21 cellular contexts compared by ENCODE assay signal in genomic region chr14:21874946-21875345, GRCh38.
DNase-seq lines count a peak whose midpoint lies in the region; ATAC-seq and TF ChIP-seq lines count a peak whose summit lies in the region.
"Had no signal": no experiment of that assay in that cellular context is flagged by ENCODE, and none has a peak within 500 bp of the region (broad histone marks: within the 10 kb centered on the region; RNA-seq: fewer than 3 reads in every experiment).

No MANE protein-coding gene starts in this region.

- H3K4me1 ChIP-seq in neutrophil (ENCODE audit: control insufficient read depth in 1 of 2, insufficient read depth in 1 of 2, low read depth in 1 of 2, low read length in 1 of 2), result peaks cover 39 to 42% of the 10 kb centered on the region in 2 experiments
- peaks cover 0 to 19% (median 11%) of the 10 kb centered on the region in 4 donors for H3K4me1 ChIP-seq in sigmoid colon
- H3K4me1 ChIP-seq: esophagus squamous epithelium had no signal

- H3K27me3 ChIP-seq in neutrophil, result no peaks in the 10 kb centered on the region
- no peaks in the 10 kb centered on the region for H3K27me3 ChIP-seq in sigmoid colon
- H3K27me3 ChIP-seq: esophagus squamous epithelium had no signal

- CTCF ChIA-PET in activated naive CD4-positive, alpha-beta T cell treated with anti-CD3 and anti-CD28 coated beads for 36 hours (lab: Charles Lee), result interaction anchor here (1.3 to 1.7 kb wide), 2 partner anchors 13 to 39 kb away, joined by 4 to 5 read pairs; no protein-coding TSS in a partner anchor

- H3K9me3 Mint-ChIP-seq in activated naive CD4-positive, alpha-beta T cell treated with anti-CD3 and anti-CD28 coated beads for 36 hours, result no peaks in the 10 kb centered on the region
- no peaks in the 10 kb centered on the region for H3K9me3 Mint-ChIP-seq in activated naive CD8-positive, alpha-beta T cell treated with anti-CD3 and anti-CD28 coated beads, Interleukin-2, amount 10 ng/mL, durations not matched to agents 7 days and 5 days
- H3K9me3 Mint-ChIP-seq: activated naive CD4-positive, alpha-beta T cell treated with anti-CD3 and anti-CD28 coated beads, Interleukin-2, amount 50 U/mL, for 72 hours had no signal

- DNase-seq in activated naive CD4-positive, alpha-beta T cell treated with anti-CD3 and anti-CD28 coated beads for 36 hours, result peak; percentile 21
- DNase-seq in activated naive CD4-positive, alpha-beta T cell (lab: John Stamatoyannopoulos, UW), result no peak
- DNase-seq in Jurkat, Clone E6-1 (ENCODE audit: low read depth, low spot score), result peak; percentile 60
- DNase-seq in activated naive CD8-positive, alpha-beta T cell treated with anti-CD3 and anti-CD28 coated beads, Interleukin-2, amount 10 ng/mL, durations not matched to agents 7 days and 5 days, result no peak
- DNase-seq in left ventricle myocardium superior (no peak), sigmoid colon (no peak)
- DNase-seq: esophagus squamous epithelium; HFFc6; NCI-H1694 treated with DMSO at 0.1 percent for 48 hours; NCI-H748 treated with DMSO at 0.1 percent for 48 hours; stimulated activated CD4-positive, alpha-beta T cell treated with anti-CD3 and anti-CD28 coated beads, Interleukin-2, amount 100 ng/mL, for 48 hours; stimulated activated naive B cell treated with anti-CD40 and anti-IgM and Interleukin-4, amounts not matched to agents 10 μg/mL and 1 μg/mL and 100 μg/mL, for 72 hours; T-helper 9 cell had no signal

- no peaks in the 10 kb centered on the region for H3K36me3 Mint-ChIP-seq in activated naive CD4-positive, alpha-beta T cell treated with anti-CD3 and anti-CD28 coated beads for 36 hours (ENCODE audit: low read depth)
- H3K36me3 Mint-ChIP-seq in activated naive CD8-positive, alpha-beta T cell treated with anti-CD3 and anti-CD28 coated beads, Interleukin-2, amount 10 ng/mL, durations not matched to agents 7 days and 5 days, result no peaks in the 10 kb centered on the region
- H3K36me3 Mint-ChIP-seq: activated naive CD4-positive, alpha-beta T cell treated with anti-CD3 and anti-CD28 coated beads, Interleukin-2, amount 50 U/mL, for 72 hours; stimulated activated naive B cell treated with anti-CD40 and anti-IgM and Interleukin-4, amounts not matched to agents 10 μg/mL and 1 μg/mL and 100 μg/mL, for 72 hours; WTC11 had no signal

- 46 to 72% methylated on average over 1 of the region's 1 CpG for WGBS in sigmoid colon, 2 donors

- POLR2A ChIA-PET in activated naive CD8-positive, alpha-beta T cell treated with anti-CD3 and anti-CD28 coated beads, Interleukin-2, amount 10 ng/mL, durations not matched to agents 7 days and 5 days (lab: Charles Lee), result no interaction called here

- intact Hi-C loops in activated naive CD4-positive, alpha-beta T cell treated with anti-CD3 and anti-CD28 coated beads for 36 hours (cut with micrococcal nuclease), result no loop called here
- intact Hi-C loops in left ventricle myocardium superior (cut with micrococcal nuclease), result no loop called here
- intact Hi-C loops in sigmoid colon (cut with DNase I), result loop anchor here (5.0 kb wide), 1 partner anchor 62 kb away; no protein-coding TSS in a partner anchor

- TF ChIP-seq EP300 in sigmoid colon (IDR thresholded peaks at IDR 0.05), result no peak

- TF ChIP-seq POLR2A in sigmoid colon (IDR thresholded peaks at IDR 0.05), result no peak

- H3K27ac ChIP-seq in neutrophil (peak overlapping the region; percentile 68), sigmoid colon (no peak overlapping the region)
- H3K27ac ChIP-seq: esophagus squamous epithelium, RWPE1, SK-N-MC, thoracic aorta had no signal

- ATAC-seq in activated naive CD8-positive, alpha-beta T cell treated with anti-CD3 and anti-CD28 coated beads, Interleukin-2, amount 10 ng/mL, durations not matched to agents 7 days and 5 days (ENCODE audit: low read depth), result peak; percentile 70
- no peak for ATAC-seq in HG02763 (IDR thresholded peaks at IDR 0.05; ENCODE audit: unreplicated experiment)
- ATAC-seq in left ventricle myocardium superior, result no peak
- ATAC-seq: stimulated activated naive B cell treated with anti-CD40 and anti-IgM and Interleukin-4, amounts not matched to agents 10 μg/mL and 1 μg/mL and 100 μg/mL, for 72 hours; WTC11 had no signal

- no peaks in the 10 kb centered on the region for H3K27me3 Mint-ChIP-seq in activated naive CD4-positive, alpha-beta T cell treated with anti-CD3 and anti-CD28 coated beads for 36 hours (ENCODE audit: low read depth)
- peaks cover 2% of the 10 kb centered on the region for H3K27me3 Mint-ChIP-seq in activated naive CD8-positive, alpha-beta T cell treated with anti-CD3 and anti-CD28 coated beads, Interleukin-2, amount 10 ng/mL, durations not matched to agents 7 days and 5 days

- no peaks in the 10 kb centered on the region for H3K36me3 ChIP-seq in neutrophil
- H3K36me3 ChIP-seq in sigmoid colon, result no peaks in the 10 kb centered on the region
- H3K36me3 ChIP-seq: esophagus squamous epithelium, thoracic aorta had no signal

- no peak overlapping the region for H3K27ac Mint-ChIP-seq in activated naive CD4-positive, alpha-beta T cell treated with anti-CD3 and anti-CD28 coated beads for 36 hours
- peak overlapping the region; percentile 80 for H3K27ac Mint-ChIP-seq in activated naive CD8-positive, alpha-beta T cell treated with anti-CD3 and anti-CD28 coated beads, Interleukin-2, amount 10 ng/mL, durations not matched to agents 7 days and 5 days
- H3K27ac Mint-ChIP-seq: activated naive CD4-positive, alpha-beta T cell treated with anti-CD3 and anti-CD28 coated beads, Interleukin-2, amount 50 U/mL, for 72 hours; HFFc6; stimulated activated naive B cell treated with anti-CD40 and anti-IgM and Interleukin-4, amounts not matched to agents 10 μg/mL and 1 μg/mL and 100 μg/mL, for 72 hours; WTC11 had no signal

- TF ChIP-seq CTCF in neutrophil (IDR thresholded peaks at IDR 0.05) (no peak), sigmoid colon (IDR thresholded peaks at IDR 0.05) (no peak)

- no peak overlapping the region for H3K4me3 Mint-ChIP-seq in activated naive CD4-positive, alpha-beta T cell treated with anti-CD3 and anti-CD28 coated beads for 36 hours
- H3K4me3 Mint-ChIP-seq in activated naive CD8-positive, alpha-beta T cell treated with anti-CD3 and anti-CD28 coated beads, Interleukin-2, amount 10 ng/mL, durations not matched to agents 7 days and 5 days, result peak overlapping the region; percentile 64
- H3K4me3 Mint-ChIP-seq: HFFc6; stimulated activated naive B cell treated with anti-CD40 and anti-IgM and Interleukin-4, amounts not matched to agents 10 μg/mL and 1 μg/mL and 100 μg/mL, for 72 hours; WTC11 had no signal

- no peak overlapping the region for H3K4me3 ChIP-seq in Jurkat, Clone E6-1 (ENCODE audit: low read length)
- peak overlapping the region in 1 of 2 experiments; percentile 14 for H3K4me3 ChIP-seq in neutrophil (ENCODE audit: low read depth in 1 of 2, low read length in 1 of 2)
- no peak overlapping the region for H3K4me3 ChIP-seq in sigmoid colon
- H3K4me3 ChIP-seq: esophagus squamous epithelium, SK-N-MC, smooth muscle cell, thoracic aorta had no signal

- H3K9me3 ChIP-seq in neutrophil (no peaks in the 10 kb centered on the region), sigmoid colon (peaks cover 0 to 3% (median 0%) of the 10 kb centered on the region in 4 donors)
- H3K9me3 ChIP-seq: esophagus squamous epithelium, thoracic aorta had no signal

- H3K4me1 Mint-ChIP-seq in activated naive CD4-positive, alpha-beta T cell treated with anti-CD3 and anti-CD28 coated beads for 36 hours (ENCODE audit: low read depth), result peaks cover 33% of the 10 kb centered on the region
- H3K4me1 Mint-ChIP-seq in activated naive CD8-positive, alpha-beta T cell treated with anti-CD3 and anti-CD28 coated beads, Interleukin-2, amount 10 ng/mL, durations not matched to agents 7 days and 5 days, result peaks cover 22% of the 10 kb centered on the region
- H3K4me1 Mint-ChIP-seq: WTC11 had no signal

Comparison
In these comparisons a context has a peak if more than half of its experiments do, and no peak if none do; other contexts are left out.
1. DNase-seq: peak in activated naive CD4-positive, alpha-beta T cell treated with anti-CD3 and anti-CD28 coated beads for 36 hours (single experiment) and Jurkat, Clone E6-1 (single experiment); none in activated naive CD4-positive, alpha-beta T cell (0 of 4), activated naive CD8-positive, alpha-beta T cell treated with anti-CD3 and anti-CD28 coated beads, Interleukin-2, amount 10 ng/mL, durations not matched to agents 7 days and 5 days (single experiment), left ventricle myocardium superior (single experiment) and sigmoid colon (single experiment).